ENCODE assay signal across 7 cellular contexts in genomic region chr7:128506819-128507218, GRCh38. TPM values are rescaled to one million over a fixed set of nuclear protein-coding genes. Genes with fewer than 3 reads are reported as not detected.
DNase-seq lines count a peak whose midpoint lies in the region; ATAC-seq and TF ChIP-seq lines count a peak whose summit lies in the region.
"Not testable (repeated sequence)": the region's sequence is repeated elsewhere in the genome, so short reads cannot be mapped to it uniquely, and the experiment has no call there.

No MANE protein-coding gene starts in this region.

- not testable (repeated sequence) for H3K36me3 Mint-ChIP-seq in WTC11

- CTCF ChIA-PET in WTC11 (lab: Charles Lee) = not testable (repeated sequence)

- not testable (repeated sequence) for DNase-seq in WTC11 (ENCODE audit: low spot score); dorsolateral prefrontal cortex

- H3K4me3 ChIP-seq in GM08714 (ENCODE audit: low read length) (peak overlapping the region; percentile 30; the same call in 1 of the 2 replicates), dorsolateral prefrontal cortex (peak overlapping the region in 2 of 59 donors; percentile 4 to 10)

- not testable (repeated sequence) for H3K27me3 Mint-ChIP-seq in WTC11 (ENCODE audit: low read depth)

- H3K27ac Mint-ChIP-seq in WTC11 = 0 out of 2 replicates have a peak overlapping the region, but pooled peaks have one; percentile 13

- intact Hi-C loops in dorsolateral prefrontal cortex (cut with DNase I) = not testable (repeated sequence)

- not testable (repeated sequence) for H3K9me3 Mint-ChIP-seq in WTC11

- peak overlapping the region in 55 of 59 donors; percentile 7 to 91 (median 76) for H3K27ac ChIP-seq in dorsolateral prefrontal cortex

- POLR2A ChIA-PET in WTC11 (lab: Charles Lee) = interaction anchor here (0.7 kb wide), 1 partner anchor 375 kb away, joined by 5 read pairs; no protein-coding TSS in a partner anchor

- not testable (repeated sequence) for TF ChIP-seq CTCF in WTC11 (IDR thresholded peaks at IDR 0.05); dorsolateral prefrontal cortex (IDR thresholded peaks at IDR 0.05 in 54 of 56, conservative IDR thresholded peaks at IDR 0.05 in 2 of 56; ENCODE audit: low read depth in 1 of 56, partially characterized antibody in 56 of 56)

- ATAC-seq in GM19025 (IDR thresholded peaks at IDR 0.05; ENCODE audit: low read depth, unreplicated experiment) (peak; percentile 34), GM21529 (IDR thresholded peaks at IDR 0.05; ENCODE audit: unreplicated experiment) (peak; percentile 60), HG02885 (IDR thresholded peaks at IDR 0.05; ENCODE audit: poor library complexity, unreplicated experiment) (peak; percentile 36), HG03378 (IDR thresholded peaks at IDR 0.05; ENCODE audit: unreplicated experiment) (peak; percentile 45)
- ATAC-seq in WTC11 = not testable (repeated sequence)

- not testable (repeated sequence) for H3K4me3 Mint-ChIP-seq in WTC11

- H3K4me1 Mint-ChIP-seq in WTC11 = not testable (repeated sequence)

- H3K27me3 ChIP-seq in dorsolateral prefrontal cortex = not testable (repeated sequence)

RNA-seq across cellular contexts. Expression of gene METTL2B, which starts 30.3 kb away (rescaled TPM):
- total RNA-seq in WTC11 (2021) (38.6 to 40.4 TPM (median 39.6 TPM) in 3 replicates), dorsolateral prefrontal cortex (10 to 100 TPM; 19.8 to 45.2 (median 29.5) TPM)

RNA-seq across cellular contexts. Expression of gene HILPDA, which starts 51.1 kb away (rescaled TPM):
- total RNA-seq in WTC11 (2021) = 28.3 to 29.5 TPM (median 28.7 TPM) in 3 replicates
- total RNA-seq in dorsolateral prefrontal cortex = 100 to 1,000 TPM in 10 of 120 experiments, 10 to 100 TPM in 108, 1 to 10 TPM in 2; 8.6 to 287 (median 24.8) TPM
